Comparison of ENCODE assay signal across 14 cellular contexts in the genomic region with DNA sequence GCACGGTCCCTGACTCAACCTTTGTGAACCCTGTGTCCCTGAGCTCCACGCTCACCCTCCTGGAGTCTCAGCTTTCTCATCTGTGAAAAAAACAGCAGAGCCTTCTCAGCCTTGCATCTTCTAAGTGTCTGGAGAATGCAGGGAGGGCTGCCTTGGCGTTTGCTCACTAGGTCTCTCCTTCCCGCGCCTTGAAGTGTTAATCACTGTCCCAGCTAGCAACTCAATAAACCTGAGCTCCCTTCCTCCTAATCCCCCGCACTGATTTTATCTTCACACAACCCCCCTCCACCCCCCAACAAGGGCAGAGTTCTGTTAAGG. TPM values are rescaled to one million over a fixed set of nuclear protein-coding genes. Genes with fewer than 3 reads are reported as not detected.
A peak's percentile ranks its signal among the peaks of the same experiment; 100 is the strongest.
DNase-seq lines count a peak whose midpoint lies in the region; ATAC-seq and TF ChIP-seq lines count a peak whose summit lies in the region.
"Had no signal": no experiment of that assay in that cellular context is flagged by ENCODE, and none has a peak within 500 bp of the region (broad histone marks: within the 10 kb centered on the region; RNA-seq: fewer than 3 reads in every experiment).

No MANE protein-coding gene starts in this region.

- no peak for TF ChIP-seq POLR2A in gastrocnemius medialis (IDR thresholded peaks at IDR 0.05)

- peak overlapping the region; percentile 84 to 87 for H3K27ac ChIP-seq in ascending aorta
- H3K27ac ChIP-seq in gastrocnemius medialis: peak overlapping the region; percentile 46 to 68 (median 60)

- ATAC-seq in gastrocnemius medialis: no peak
- no peak for ATAC-seq in HG03571 (IDR thresholded peaks at IDR 0.05; ENCODE audit: unreplicated experiment)
- ATAC-seq in GM21737 (IDR thresholded peaks at IDR 0.05; ENCODE audit: unreplicated experiment): no peak
- no peak for ATAC-seq in GM21825 (IDR thresholded peaks at IDR 0.05; ENCODE audit: unreplicated experiment)
- no peak for ATAC-seq in HG03097 (IDR thresholded peaks at IDR 0.05; ENCODE audit: low FRiP score, unreplicated experiment)

- H3K4me3 ChIP-seq in ascending aorta (peak overlapping the region; percentile 14 to 56), gastrocnemius medialis (peak overlapping the region in 1 of 4 donors; percentile 30)
- H3K4me3 ChIP-seq: body of pancreas had no signal

- H3K4me1 ChIP-seq in ascending aorta (peaks cover 8 to 18% of the 10 kb centered on the region in 2 donors), gastrocnemius medialis (peaks cover 5 to 6% of the 10 kb centered on the region in 2 donors)

- intact Hi-C loops in ascending aorta (cut with DNase I) (no loop called here), gastrocnemius medialis (cut with DNase I; ENCODE audit: low total_unique reads) (no loop called here)

- DNase-seq in EH (ENCODE audit: low read depth) (peak; percentile 4), ascending aorta (ENCODE audit: low spot score in 2 of 2) (no peak), iPS-NIHi7 (ENCODE audit: extremely low spot score) (peak; percentile 72), gastrocnemius medialis (no peak)
- DNase-seq: activated effector memory CD4-positive, alpha-beta T cell treated with Interleukin-2 at 50 U/mL for 16 hours; effector CD8-positive, alpha-beta T cell; kidney; NCI-H1105; stimulated activated CD4-positive, alpha-beta T cell treated with anti-CD3 and anti-CD28 coated beads, Interleukin-4, amount 100 ng/mL, for 1 hour had no signal

- H3K27me3 ChIP-seq in ascending aorta (no peaks in the 10 kb centered on the region), gastrocnemius medialis (no peaks in the 10 kb centered on the region)
- H3K27me3 ChIP-seq: body of pancreas had no signal

- H3K9me3 ChIP-seq in ascending aorta (peaks cover 0 to 22% of the 10 kb centered on the region in 2 donors), gastrocnemius medialis (no peaks in the 10 kb centered on the region)
- H3K9me3 ChIP-seq: body of pancreas had no signal

- in situ Hi-C loops in gastrocnemius medialis (cut with MboI; ENCODE audit: low sequenced_read_pairs in 4 of 4): loop anchor here in 2 of 4 donors (25.0 kb wide), 2 partner anchors 612 to 1162 kb away; no protein-coding TSS in a partner anchor

- TF ChIP-seq CTCF in ascending aorta (IDR thresholded peaks at IDR 0.05): no peak
- TF ChIP-seq CTCF in gastrocnemius medialis (IDR thresholded peaks at IDR 0.05 in 4 of 5, conservative IDR thresholded peaks at IDR 0.05 in 1 of 5): no peak

- H3K36me3 ChIP-seq in ascending aorta: no peaks in the 10 kb centered on the region
- no peaks in the 10 kb centered on the region for H3K36me3 ChIP-seq in gastrocnemius medialis

RNA-seq across cellular contexts. Expression of a gene that starts 34.9 kb away (rescaled TPM):
- total RNA-seq in ascending aorta (125 TPM), gastrocnemius medialis (1 to 10 TPM in 3 of 4 donors, under 1 TPM in 1; 0.92 to 3.9 (median 2.0) TPM)

Comparison
In these comparisons a context has a peak if more than half of its experiments do, and no peak if none do; other contexts are left out.
1. DNase-seq: peak in EH (single experiment) and iPS-NIHi7 (single experiment); none in ascending aorta (0 of 2) and gastrocnemius medialis (0 of 2).
2. RNA of a gene that starts 34.9 kb away (total RNA-seq): 125 TPM in ascending aorta (single experiment); 0.92 to 3.9 TPM in gastrocnemius medialis; every median in the first group is over 10 times any median in the second.